ENCODE assay signal across 20 cellular contexts in the genomic region with DNA sequence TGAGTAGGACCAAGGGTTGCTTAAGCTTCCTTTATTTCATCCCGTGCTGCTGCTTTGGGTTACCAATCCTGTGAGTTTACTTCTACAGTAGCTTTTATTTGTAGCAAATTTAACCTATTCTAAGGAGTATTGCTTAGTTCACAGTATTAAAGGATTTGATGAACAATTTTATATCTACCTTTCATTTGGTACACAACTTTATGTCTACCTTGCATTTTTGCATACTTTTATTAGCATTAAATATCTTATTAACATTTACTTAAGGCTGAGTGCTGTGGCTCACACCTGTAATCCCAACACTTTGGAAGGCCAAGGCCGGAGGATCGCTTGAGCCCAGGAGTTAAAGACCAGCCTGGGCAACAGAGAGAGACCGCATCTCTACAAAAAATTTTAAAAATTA. TPM values are rescaled to one million over a fixed set of nuclear protein-coding genes. Genes with fewer than 3 reads are reported as not detected.
A peak's percentile ranks its signal among the peaks of the same experiment; 100 is the strongest.
DNase-seq lines count a peak whose midpoint lies in the region; ATAC-seq, FAIRE-seq and TF ChIP-seq lines count a peak whose summit lies in the region.
"Had no signal": no experiment of that assay in that cellular context is flagged by ENCODE, and none has a peak within 500 bp of the region (broad histone marks: within the 10 kb centered on the region; RNA-seq: fewer than 3 reads in every experiment).

No MANE protein-coding gene starts in this region.

- TF ChIP-seq POLR2A in K562 (conservative IDR thresholded peaks at IDR 0.05): no peak
- no peak for TF ChIP-seq POLR2A in GM12892 (IDR thresholded peaks at IDR 0.05; ENCODE audit: low read depth, low read length)

- H3K79me1 ChIP-seq in trophoblast cell (ENCODE audit: low read length): peaks cover 12% of the 10 kb centered on the region

- H3K27me3 ChIP-seq in DOHH2 (ENCODE audit: control insufficient read depth, low read length) (no peaks in the 10 kb centered on the region), Loucy (ENCODE audit: insufficient read depth, low read length, poor library complexity, severe bottlenecking) (no peaks in the 10 kb centered on the region), K562 (ENCODE audit: control insufficient read depth in 2 of 2, insufficient read depth in 2 of 2, low read length in 2 of 2) (no peaks in the 10 kb centered on the region), trophoblast cell (ENCODE audit: insufficient read depth, low read length) (no peaks in the 10 kb centered on the region)
- H3K27me3 ChIP-seq: BLaER1 had no signal

- H3K36me3 ChIP-seq in DOHH2 (ENCODE audit: control insufficient read depth, low read length): peaks cover 63% of the 10 kb centered on the region
- peaks cover 18% of the 10 kb centered on the region; the same call in 1 of the 2 replicates for H3K36me3 ChIP-seq in Loucy (ENCODE audit: insufficient read depth, low read length)
- H3K36me3 ChIP-seq in K562 (ENCODE audit: control insufficient read depth, insufficient read depth, low read length): peaks cover 62% of the 10 kb centered on the region
- H3K36me3 ChIP-seq in trophoblast cell (ENCODE audit: control insufficient read depth in 1 of 2, insufficient read depth in 2 of 2, low read length in 2 of 2): peaks cover 12 to 16% of the 10 kb centered on the region in 2 experiments

- TF ChIP-seq RAD21 in K562 (CRISPR knock-in tag; conservative IDR thresholded peaks at IDR 0.05 in 1 of 2, IDR thresholded peaks at IDR 0.05 in 1 of 2): no peak

- H3K9ac ChIP-seq in Loucy (ENCODE audit: low read depth, low read length, poor library complexity, severe bottlenecking) (no peak overlapping the region), K562 (ENCODE audit: insufficient read depth in 1 of 2, low read depth in 2 of 2, low read length in 2 of 2) (no peak overlapping the region), trophoblast cell (ENCODE audit: low read length) (no peak overlapping the region)
- H3K9ac ChIP-seq: BLaER1, GM23248 had no signal

- H3K14ac ChIP-seq in trophoblast cell (ENCODE audit: low read length): no peak overlapping the region

- POLR2A ChIA-PET in K562 (lab: Yijun Ruan, JAX): no interaction called here

- H3K27ac ChIP-seq in DOHH2 (ENCODE audit: low read depth, low read length) (no peak overlapping the region), K562 (ENCODE audit: extremely low read depth, low read depth, low read length) (no peak overlapping the region), trophoblast cell (ENCODE audit: low read depth, low read length) (no peak overlapping the region)
- H3K27ac ChIP-seq: BLaER1, C4-2B had no signal

- no peak overlapping the region for H2AK5ac ChIP-seq in trophoblast cell (ENCODE audit: low read length)

- no peaks in the 10 kb centered on the region; the same call in 1 of the 2 replicates for H3F3A ChIP-seq in DOHH2 (ENCODE audit: control insufficient read depth, insufficient read depth)
- no peaks in the 10 kb centered on the region for H3F3A ChIP-seq in Loucy (ENCODE audit: low read depth)

- no peak overlapping the region for H3K18ac ChIP-seq in trophoblast cell (ENCODE audit: low read length)

- no peak overlapping the region for H4K8ac ChIP-seq in trophoblast cell (ENCODE audit: low read depth, low read length)

- peak overlapping the region; percentile 84 for H3K4ac ChIP-seq in trophoblast cell (ENCODE audit: low read depth, low read length)

- H2BK120ac ChIP-seq in trophoblast cell (ENCODE audit: insufficient read depth, low read length, poor library complexity): no peak overlapping the region

- no peaks in the 10 kb centered on the region for H3K9me1 ChIP-seq in K562 (ENCODE audit: control insufficient read depth, insufficient read depth, low read length)

- no peak overlapping the region for H3K4me3 ChIP-seq in DOHH2 (ENCODE audit: low read length)
- H3K4me3 ChIP-seq in Loucy (ENCODE audit: low read length, poor library complexity, severe bottlenecking): peak overlapping the region; percentile 94
- H3K4me3 ChIP-seq in K562: no peak overlapping the region
- H3K4me3 ChIP-seq in trophoblast cell (ENCODE audit: low read depth, low read length): no peak overlapping the region
- H3K4me3 ChIP-seq: BLaER1 had no signal

- no peak overlapping the region for H3K23ac ChIP-seq in trophoblast cell (ENCODE audit: low read length)

- no peak overlapping the region for H4K91ac ChIP-seq in trophoblast cell (ENCODE audit: low read depth, low read length)

- TF ChIP-seq EP300 in K562 (IDR thresholded peaks at IDR 0.05; ENCODE audit: low read length): no peak

- no peak overlapping the region for H2BK12ac ChIP-seq in trophoblast cell (ENCODE audit: low read length)

- H3K79me2 ChIP-seq in DOHH2 (ENCODE audit: control insufficient read depth, low read length): peaks cover 100% of the 10 kb centered on the region
- peaks cover 83% of the 10 kb centered on the region for H3K79me2 ChIP-seq in Loucy (ENCODE audit: insufficient read depth, low read length)
- H3K79me2 ChIP-seq in K562 (ENCODE audit: control insufficient read depth, insufficient read depth, low read length): peaks cover 98% of the 10 kb centered on the region
- peaks cover 15% of the 10 kb centered on the region for H3K79me2 ChIP-seq in trophoblast cell (ENCODE audit: control insufficient read depth, insufficient read depth, low read length, poor library complexity)

- WGBS in K562 (ENCODE audit: insufficient coverage, low coverage, missing lambda C conversion rate): 90% methylated on average over 4 of the region's 4 CpGs
- no CpG with 5 or more reads among the region's 4 CpGs for WGBS in trophoblast cell (ENCODE audit: extremely low coverage, insufficient coverage, insufficient read length)

- no peak for FAIRE-seq in K562 (lab: Jason Lieb, UNC)
- no peak for FAIRE-seq in GM12892 (lab: Jason Lieb, UNC)
- FAIRE-seq: G401.6, GM19239, H1 had no signal

- in situ Hi-C loops in K562 (cut with MboI): no loop called here

- peaks cover 42% of the 10 kb centered on the region for H4K20me1 ChIP-seq in DOHH2 (ENCODE audit: control insufficient read depth, insufficient read depth, low read depth, low read length)
- peaks cover 64% of the 10 kb centered on the region for H4K20me1 ChIP-seq in Loucy (ENCODE audit: insufficient read depth, low read length, poor library complexity, severe bottlenecking)
- no peaks in the 10 kb centered on the region; the same call in 1 of the 2 replicates for H4K20me1 ChIP-seq in K562 (replicated peaks; ENCODE audit: control insufficient read depth, insufficient read depth, low read length)

- H3K9me2 ChIP-seq in DOHH2 (replicated peaks; ENCODE audit: control insufficient read depth, low read length) (no peaks in the 10 kb centered on the region), Loucy (replicated peaks; ENCODE audit: low read depth, low read length) (no peaks in the 10 kb centered on the region)

- no peaks in the 10 kb centered on the region for H3K9me3 ChIP-seq in DOHH2 (ENCODE audit: control insufficient read depth, insufficient read depth, low read length)
- no peaks in the 10 kb centered on the region for H3K9me3 ChIP-seq in Loucy (ENCODE audit: insufficient read depth, low read depth, low read length)
- peaks cover 12% of the 10 kb centered on the region for H3K9me3 ChIP-seq in K562 (replicated peaks; ENCODE audit: control insufficient read depth, insufficient read depth, low read depth, low read length)
- H3K9me3 ChIP-seq in trophoblast cell (ENCODE audit: insufficient read depth, low read depth, low read length): no peaks in the 10 kb centered on the region
- H3K9me3 ChIP-seq: BLaER1, Caco-2 had no signal

- intact Hi-C loops in K562 (cut with micrococcal nuclease): no loop called here

- H3K4me1 ChIP-seq in DOHH2 (ENCODE audit: control insufficient read depth, low read length) (peaks cover 44% of the 10 kb centered on the region), Loucy (ENCODE audit: insufficient read depth, low read length, poor library complexity, severe bottlenecking) (peaks cover 42% of the 10 kb centered on the region), K562 (replicated peaks in 1 of 2; ENCODE audit: control insufficient read depth in 2 of 2, insufficient read depth in 2 of 2, low read length in 2 of 2) (peaks cover 0 to 16% of the 10 kb centered on the region in 2 experiments; a peak in 4 of 5 replicates), trophoblast cell (ENCODE audit: control insufficient read depth in 1 of 2, insufficient read depth in 2 of 2, low read length in 2 of 2) (peaks cover 2% of the 10 kb centered on the region in 2 experiments)

- no TSS peak for BruUV-seq in K562 (replicated peaks; lab: Mats Ljungman, UMichigan)

- TF ChIP-seq CTCF in DOHH2 (IDR thresholded peaks at IDR 0.05; ENCODE audit: low read depth, low read length, poor library complexity, severe bottlenecking) (no peak), Loucy (conservative IDR thresholded peaks at IDR 0.05; ENCODE audit: low read length) (no peak), K562 (IDR thresholded peaks at IDR 0.05 in 2 of 3, conservative IDR thresholded peaks at IDR 0.05 in 1 of 3; ENCODE audit: insufficient read depth in 2 of 3, low read depth in 1 of 3, low read length in 3 of 3) (no peak)

- DNase-seq in K562 (ENCODE audit: extremely low read depth in 1 of 4, low spot score in 3 of 4) (no peak), trophoblast cell (no peak), GM12892 (ENCODE audit: insufficient read length) (no peak)
- DNase-seq in activated naive CD4-positive, alpha-beta T cell treated with anti-CD3 and anti-CD28 coated beads, Interleukin-2, amount 50 U/mL, for 16 hours: no peak
- DNase-seq: Caco-2; CD4-positive, CD25-positive, alpha-beta regulatory T cell; CD8-positive, alpha-beta T cell; DMS153; DND-41; H7; HCEC 1CT had no signal

- peak overlapping the region; percentile 94; the same call in 1 of the 2 replicates for H3K4me2 ChIP-seq in DOHH2 (ENCODE audit: low read length)
- peak overlapping the region; percentile 98 for H3K4me2 ChIP-seq in Loucy (ENCODE audit: low read depth, low read length, poor library complexity, severe bottlenecking)
- no peak overlapping the region for H3K4me2 ChIP-seq in K562 (ENCODE audit: insufficient read depth, low read length)
- no peak overlapping the region for H3K4me2 ChIP-seq in trophoblast cell (ENCODE audit: low read length)

- no peak for ATAC-seq in K562
- no peak for ATAC-seq in HG02571 (IDR thresholded peaks at IDR 0.05; ENCODE audit: unreplicated experiment)
- ATAC-seq: CD8-positive, alpha-beta T cell had no signal

- H4K12ac ChIP-seq in trophoblast cell (ENCODE audit: low read depth, low read length): no peak overlapping the region

- CTCF ChIA-PET in K562 (lab: Yijun Ruan, JAX; ENCODE audit: low intra/inter-chr PET ratio): no interaction called here

- H2BK5ac ChIP-seq in trophoblast cell (ENCODE audit: low read depth, low read length, poor library complexity): no peak overlapping the region

- H2AFZ ChIP-seq in Loucy (ENCODE audit: low read length) (no peak overlapping the region), K562 (ENCODE audit: low read depth, low read length) (no peak overlapping the region), trophoblast cell (ENCODE audit: insufficient read depth, low read length, poor library complexity) (no peak overlapping the region)
- H2AFZ ChIP-seq: GM23248 had no signal

RNA-seq across cellular contexts. Expression of a gene that starts 4.2 kb away (rescaled TPM):
- total RNA-seq in K562 (2011; cell fraction: chromatin; rRNA removed; ENCODE audit: low replicate concordance): 9.6 and 14.4 TPM in 2 replicates
- 6.2 and 7.0 TPM in 2 replicates for total RNA-seq in K562 (2011; cell fraction: nucleolus; rRNA removed)
- 9.5 and 16.4 TPM in 2 replicates for total RNA-seq in K562 (2011; cell fraction: nucleoplasm; rRNA removed)
- total RNA-seq in K562 (2014; rRNA removed) (12.2 and 14.7 TPM in 2 replicates), K562 (2014; rRNA removed; fragmentation: Illumina TruSeq; extraction: Trizol) (15.0 and 15.6 TPM in 2 replicates), K562 (2015; rRNA removed; fragmentation: Illumina TruSeq; extraction: Trizol) (14.5 and 15.8 TPM in 2 replicates), K562 (2021) (20.0 and 20.3 TPM in 2 replicates)
- polyA plus RNA-seq in K562 (2011; rRNA removed) (5.8 and 8.2 TPM in 2 replicates), K562 (2014; fragmentation: Illumina TruSeq; extraction: Trizol) (16.0 and 17.2 TPM in 2 replicates), K562 (2014; fragmentation: Nextera tagmentation; extraction: Ambion mirVana) (1 to 10 TPM; 3.9 to 5.8 TPM), K562 (2014; rRNA removed) (8.7 and 8.8 TPM in 2 replicates)
- 5.0 and 5.4 TPM in 2 replicates for polyA plus RNA-seq in K562 (2011; cell fraction: cytosol; rRNA removed)
- 2.9 and 5.4 TPM in 2 replicates for polyA plus RNA-seq in K562 (2011; cell fraction: nucleus; rRNA removed)
- polyA plus RNA-seq in K562 (2012): 7.8 and 11.5 TPM in 2 replicates
- polyA minus RNA-seq in K562 (2011; rRNA and poly(A)+ RNA removed): 12.4 and 14.0 TPM in 2 replicates
- 10.8 and 11.4 TPM in 2 replicates for polyA minus RNA-seq in K562 (2011; cell fraction: cytosol; rRNA and poly(A)+ RNA removed)
- 6.1 and 6.8 TPM in 2 replicates for polyA minus RNA-seq in K562 (2011; cell fraction: nucleus; rRNA and poly(A)+ RNA removed)
- 9.4 and 9.5 TPM in 2 replicates for polyA plus RNA-seq in trophoblast cell (2013)
- polyA plus RNA-seq in GM12892 (2012; ENCODE audit: missing spikeins): 7.6 TPM

RNA-seq across cellular contexts. Expression of a gene that starts 4.7 kb away (rescaled TPM):
- 53.2 and 54.3 TPM in 2 replicates for total RNA-seq in K562 (2011; cell fraction: chromatin; rRNA removed; ENCODE audit: low replicate concordance)
- 31.5 TPM in 2 replicates for total RNA-seq in K562 (2011; cell fraction: nucleolus; rRNA removed)
- total RNA-seq in K562 (2011; cell fraction: nucleoplasm; rRNA removed): 30.5 and 32.8 TPM in 2 replicates
- 14.5 and 19.0 TPM in 2 replicates for total RNA-seq in K562 (2014; rRNA removed)
- 18.4 and 19.1 TPM in 2 replicates for total RNA-seq in K562 (2014; rRNA removed; fragmentation: Illumina TruSeq; extraction: Trizol)
- total RNA-seq in K562 (2015; rRNA removed; fragmentation: Illumina TruSeq; extraction: Trizol): 23.1 and 23.9 TPM in 2 replicates
- total RNA-seq in K562 (2021): 23.9 and 26.4 TPM in 2 replicates
- 19.8 and 24.6 TPM in 2 replicates for polyA plus RNA-seq in K562 (2011; rRNA removed)
- polyA plus RNA-seq in K562 (2011; cell fraction: cytosol; rRNA removed): 12.4 and 12.7 TPM in 2 replicates
- polyA plus RNA-seq in K562 (2011; cell fraction: nucleus; rRNA removed): 33.4 and 35.9 TPM in 2 replicates
- 10.2 and 16.2 TPM in 2 replicates for polyA plus RNA-seq in K562 (2012)
- polyA plus RNA-seq in K562 (2014; fragmentation: Illumina TruSeq; extraction: Trizol): 19.5 and 22.6 TPM in 2 replicates
- polyA plus RNA-seq in K562 (2014; fragmentation: Nextera tagmentation; extraction: Ambion mirVana): 10 to 100 TPM; 11.9 to 18.7 TPM
- polyA plus RNA-seq in K562 (2014; rRNA removed): 19.9 and 22.2 TPM in 2 replicates
- 27.0 and 29.9 TPM in 2 replicates for polyA minus RNA-seq in K562 (2011; rRNA and poly(A)+ RNA removed)
- 10.7 and 13.6 TPM in 2 replicates for polyA minus RNA-seq in K562 (2011; cell fraction: cytosol; rRNA and poly(A)+ RNA removed)
- 20.9 and 33.8 TPM in 2 replicates for polyA minus RNA-seq in K562 (2011; cell fraction: nucleus; rRNA and poly(A)+ RNA removed)
- polyA plus RNA-seq in trophoblast cell (2013): 8.0 and 8.5 TPM in 2 replicates
- polyA plus RNA-seq in GM12892 (2012; ENCODE audit: missing spikeins): 14.9 TPM

Comparison
In these comparisons a context has a peak if more than half of its experiments do, and no peak if none do; other contexts are left out.
1. H3K4me2 ChIP-seq: peak in DOHH2 (single experiment) and Loucy (single experiment); none in K562 (single experiment) and trophoblast cell (single experiment).